ENCODE assay signal across 23 cellular contexts in genomic region chr5:148020247-148020646, GRCh38. TPM values are rescaled to one million over a fixed set of nuclear protein-coding genes. Genes with fewer than 3 reads are reported as not detected.
DNase-seq lines count a peak whose midpoint lies in the region; ATAC-seq and TF ChIP-seq lines count a peak whose summit lies in the region.
"Had no signal": no experiment of that assay in that cellular context is flagged by ENCODE, and none has a peak within 500 bp of the region (broad histone marks: within the 10 kb centered on the region; RNA-seq: fewer than 3 reads in every experiment).

No MANE protein-coding gene starts in this region.

- CTCF ChIA-PET in PC-9 (lab: Charles Lee) = no interaction called here

- H3K36me3 ChIP-seq in PC-9 (ENCODE audit: low read depth) = no peaks in the 10 kb centered on the region
- H3K36me3 ChIP-seq: BE2C; BLaER1 treated with 17β-estradiol and CSF1 and Interleukin-3, amounts not matched to agents 10 nM and 100 nM; HAP-1 had no signal

- intact Hi-C loops in PC-9 (cut with micrococcal nuclease; ENCODE audit: unreplicated experiment) = no loop called here

- no peak overlapping the region for H2AFZ ChIP-seq in PC-9
- H2AFZ ChIP-seq: GM23338 had no signal

- peak overlapping the region; percentile 2 for H3K27ac Mint-ChIP-seq in progenitor cell of endocrine pancreas
- H3K27ac Mint-ChIP-seq: CD14-positive monocyte; CD4-positive, alpha-beta T cell; CD8-positive, alpha-beta memory T cell; GM23338 had no signal

- no peaks in the 10 kb centered on the region for H3K9me2 ChIP-seq in PC-9 (ENCODE audit: insufficient read depth)

- H3K27me3 ChIP-seq in PC-9 (ENCODE audit: insufficient read depth, low read depth) = 0 out of 2 replicates have a peak, but pooled peaks cover 12% of the 10 kb centered on the region
- H3K27me3 ChIP-seq: BE2C; BLaER1 treated with 17β-estradiol and CSF1 and Interleukin-3, amounts not matched to agents 10 nM and 100 nM had no signal

- H3K9me3 ChIP-seq in PC-9 (ENCODE audit: insufficient read depth, low read depth) = 0 out of 2 replicates have a peak, but pooled peaks cover 3% of the 10 kb centered on the region
- H3K9me3 ChIP-seq: A549; BE2C; BLaER1 treated with 17β-estradiol and CSF1 and Interleukin-3, amounts not matched to agents 10 nM and 100 nM; HAP-1 had no signal

- no TSS peak for BruUV-seq in PC-9 (replicated peaks; lab: Mats Ljungman, UMichigan)

- H3F3A ChIP-seq in PC-9 (ENCODE audit: insufficient read depth, low read depth) = no peaks in the 10 kb centered on the region

- no peak overlapping the region for H3K4me3 Mint-ChIP-seq in progenitor cell of endocrine pancreas (ENCODE audit: low read depth)
- H3K4me3 Mint-ChIP-seq: CD14-positive monocyte; CD4-positive, alpha-beta T cell; CD8-positive, alpha-beta memory T cell; GM23338 had no signal

- ATAC-seq in GM18511 (IDR thresholded peaks at IDR 0.05; ENCODE audit: unreplicated experiment) (no peak), HG02870 (IDR thresholded peaks at IDR 0.05; ENCODE audit: unreplicated experiment) (no peak)
- ATAC-seq: A549, GM12878, GM23338 had no signal

- H3K4me1 Mint-ChIP-seq in progenitor cell of endocrine pancreas (ENCODE audit: low read depth) = no peaks in the 10 kb centered on the region
- H3K4me1 Mint-ChIP-seq: CD14-positive monocyte; CD8-positive, alpha-beta memory T cell; GM23338 had no signal

- no peaks in the 10 kb centered on the region for H3K27me3 Mint-ChIP-seq in progenitor cell of endocrine pancreas
- H3K27me3 Mint-ChIP-seq: CD4-positive, alpha-beta T cell; CD8-positive, alpha-beta memory T cell had no signal

- DNase-seq in Daoy (ENCODE audit: low read depth) (peak; percentile 19), HT-29 (ENCODE audit: low spot score) (peak; percentile 42), PC-9 (peak in 1 of 2 experiments; percentile 51), progenitor cell of endocrine pancreas (ENCODE audit: low spot score, unreplicated experiment) (no peak), NCI-H1105 treated with DMSO at 0.1 percent for 48 hours (lab: John Stamatoyannopoulos, UW) (no peak)
- DNase-seq: 8988T; ACHN; AML-193; BE2C; CD4-positive, alpha-beta T cell; CD8-positive, alpha-beta memory T cell; DMS153; DND-41; EL; GDM1 had no signal

- peak overlapping the region; percentile 29; the same call in 1 of the 2 replicates for H3K4me2 ChIP-seq in PC-9
- H3K4me2 ChIP-seq: A549; BLaER1 treated with 17β-estradiol and CSF1 and Interleukin-3, amounts not matched to agents 10 nM and 100 nM; GM23338 had no signal

- no peak for TF ChIP-seq CTCF in PC-9 (conservative IDR thresholded peaks at IDR 0.05)
- TF ChIP-seq CTCF in progenitor cell of endocrine pancreas (IDR thresholded peaks at IDR 0.05; ENCODE audit: unreplicated experiment) = no peak

- H3K27ac ChIP-seq in PC-9 = no peak overlapping the region
- H3K27ac ChIP-seq: A549; BLaER1 treated with 17β-estradiol and CSF1 and Interleukin-3, amounts not matched to agents 10 nM and 100 nM had no signal

- H3K79me2 ChIP-seq in PC-9 (ENCODE audit: low read depth) = no peaks in the 10 kb centered on the region

- peaks cover 12% of the 10 kb centered on the region for H3K9me3 Mint-ChIP-seq in progenitor cell of endocrine pancreas (ENCODE audit: low read depth)

- H4K20me1 ChIP-seq in PC-9 (ENCODE audit: insufficient read depth) = no peaks in the 10 kb centered on the region
- H4K20me1 ChIP-seq: BLaER1 treated with 17β-estradiol and CSF1 and Interleukin-3, amounts not matched to agents 10 nM and 100 nM had no signal

- peaks cover 16% of the 10 kb centered on the region for H3K36me3 Mint-ChIP-seq in progenitor cell of endocrine pancreas (ENCODE audit: insufficient read depth)
- H3K36me3 Mint-ChIP-seq: CD14-positive monocyte; CD8-positive, alpha-beta memory T cell had no signal

- 0 out of 2 replicates have a peak, but pooled peaks cover 10% of the 10 kb centered on the region for H3K4me1 ChIP-seq in PC-9 (replicated peaks; ENCODE audit: insufficient read depth)
- H3K4me1 ChIP-seq: A549, BE2C, HAP-1 had no signal

- POLR2A ChIA-PET in PC-9 (lab: Charles Lee; ENCODE audit: unreplicated experiment) = no interaction called here

- H3K4me3 ChIP-seq in PC-9 = no peak overlapping the region
- H3K4me3 ChIP-seq: A549; BLaER1 treated with 17β-estradiol and CSF1 and Interleukin-3, amounts not matched to agents 10 nM and 100 nM; GM12878; GM23338; HAP-1 had no signal

RNA-seq across cellular contexts. Expression of gene SPINK5, which starts 43.5 kb away (rescaled TPM):
- not detected in 2 replicates for total RNA-seq in Daoy (2014; rRNA removed; shearing (Covaris generic))
- 0.39 and 0.76 TPM in 2 replicates for total RNA-seq in HT-29 (2014; rRNA removed; shearing (Covaris generic))
- 0.13 TPM in 1 of 2 replicates, not detected in the other for total RNA-seq in PC-9 (2021)
- total RNA-seq in progenitor cell of endocrine pancreas = 19.7 and 23.8 TPM in 2 replicates
- total RNA-seq: CD4-positive, alpha-beta T cell; CD8-positive, alpha-beta memory T cell had no signal

Comparison
In these comparisons a context has a peak if more than half of its experiments do, and no peak if none do; other contexts are left out.
1. DNase-seq: peak in Daoy (single experiment) and HT-29 (single experiment); none in progenitor cell of endocrine pancreas (single experiment) and NCI-H1105 treated with DMSO at 0.1 percent for 48 hours (single experiment).
2. RNA of gene SPINK5, which starts 43.5 kb away (total RNA-seq): 19.7 to 23.8 TPM in progenitor cell of endocrine pancreas; 0.39 to 0.76 TPM in HT-29, 0.13 TPM in PC-9 and not detected in Daoy; every median in the first group is over 10 times any median in the second.